ENCODE assay signal across 36 cellular contexts in genomic region chr2:158478237-158478636, GRCh38. TPM values are rescaled to one million over a fixed set of nuclear protein-coding genes. Genes with fewer than 3 reads are reported as not detected.
DNase-seq lines count a peak whose midpoint lies in the region; ATAC-seq, FAIRE-seq and TF ChIP-seq lines count a peak whose summit lies in the region.
"Had no signal": no experiment of that assay in that cellular context is flagged by ENCODE, and none has a peak within 500 bp of the region (broad histone marks: within the 10 kb centered on the region; RNA-seq: fewer than 3 reads in every experiment).

No MANE protein-coding gene starts in this region.

- peak; percentile 27 for FAIRE-seq in islet of Langerhans (lab: Jason Lieb, UNC)
- FAIRE-seq: endometrium, GM18507, H54, HepG2 had no signal

- no peaks in the 10 kb centered on the region for H3K27me3 ChIP-seq in left ventricle myocardium inferior (ENCODE audit: low read depth)
- H3K27me3 ChIP-seq: BE2C, body of pancreas, dorsolateral prefrontal cortex, neutrophil, right lobe of liver, tibial artery had no signal

- H3K27ac ChIP-seq in left ventricle myocardium inferior (replicated peaks) = peak overlapping the region; percentile 38
- H3K27ac ChIP-seq: neutrophil, PC-9, prostate gland, right lobe of liver had no signal

- H3K36me3 Mint-ChIP-seq in chondrocyte (ENCODE audit: low read depth) = peaks cover 2% of the 10 kb centered on the region

- peaks cover 46% of the 10 kb centered on the region for H3K4me1 ChIP-seq in left ventricle myocardium inferior
- H3K4me1 ChIP-seq: BE2C, prostate gland had no signal

- no peaks in the 10 kb centered on the region for H3K9me3 Mint-ChIP-seq in chondrocyte (ENCODE audit: low read depth)
- H3K9me3 Mint-ChIP-seq: central memory CD8-positive, alpha-beta T cell; stimulated activated naive CD8-positive, alpha-beta T cell treated with anti-CD3 and anti-CD28 coated beads, Interleukin-15, amount 100 ng/mL, for 72 hours; T-helper 2 cell treated with Interferon-gamma antibody and Interleukin-4, amounts not matched to agents 5 μg/mL and 100 μg/mL, for 36 hours had no signal

- H3K9me3 ChIP-seq in left ventricle myocardium inferior (replicated peaks) = peaks cover 2% of the 10 kb centered on the region
- H3K9me3 ChIP-seq: BE2C, body of pancreas, neutrophil, prostate gland, right lobe of liver, tibial artery had no signal

- H3K27me3 Mint-ChIP-seq in chondrocyte (ENCODE audit: low read depth) = no peaks in the 10 kb centered on the region
- H3K27me3 Mint-ChIP-seq: central memory CD8-positive, alpha-beta T cell; naive thymus-derived CD4-positive, alpha-beta T cell; stimulated activated naive CD8-positive, alpha-beta T cell treated with anti-CD3 and anti-CD28 coated beads, Interleukin-15, amount 100 ng/mL, for 72 hours had no signal

- H3K36me3 ChIP-seq in left ventricle myocardium inferior = no peaks in the 10 kb centered on the region
- H3K36me3 ChIP-seq: BE2C, prostate gland, right lobe of liver, tibial artery had no signal

- no peak overlapping the region for H3K4me3 ChIP-seq in left ventricle myocardium inferior
- H3K4me3 ChIP-seq: body of pancreas, dorsolateral prefrontal cortex, PC-9, prostate gland, right lobe of liver, tibial artery had no signal

- DNase-seq in left ventricle myocardium inferior (no peak), left cardiac atrium (no peak), chondrocyte (ENCODE audit: low spot score) (no peak), NCI-H1048 (lab: John Stamatoyannopoulos, UW) (no peak)
- DNase-seq: ACHN; activated CD4-positive, alpha-beta T cell treated with anti-CD3 and anti-CD28 coated beads for 1 hour; activated gamma-delta T cell; activated T-cell treated with anti-CD3 and anti-CD28 coated beads for 4 hours; BE2C; body of pancreas; dorsolateral prefrontal cortex; EL; islet precursor cell; Karpas-422; left ventricle myocardium superior; naive thymus-derived CD4-positive, alpha-beta T cell; NCI-H1417 treated with DMSO at 0.1 percent for 48 hours; NCI-H2081; NCI-H2227 treated with DMSO at 0.1 percent for 48 hours; NCI-H526; PC-9; right lobe of liver; stimulated activated naive CD8-positive, alpha-beta T cell treated with anti-CD3 and anti-CD28 coated beads, Interleukin-15, amount 100 ng/mL, for 72 hours; tibial artery had no signal

- no peak for TF ChIP-seq CTCF in left ventricle myocardium inferior (IDR thresholded peaks at IDR 0.05; ENCODE audit: borderline replicate concordance)
- TF ChIP-seq CTCF in chondrocyte (IDR thresholded peaks at IDR 0.05) = no peak

- H3K4me3 Mint-ChIP-seq in chondrocyte (ENCODE audit: unreplicated experiment) = no peak overlapping the region
- H3K4me3 Mint-ChIP-seq: central memory CD8-positive, alpha-beta T cell; stimulated activated naive CD8-positive, alpha-beta T cell treated with anti-CD3 and anti-CD28 coated beads, Interleukin-15, amount 100 ng/mL, for 72 hours had no signal

- ATAC-seq in left cardiac atrium (no peak), HG03565 (IDR thresholded peaks at IDR 0.05; ENCODE audit: unreplicated experiment) (no peak), GM18520 (IDR thresholded peaks at IDR 0.05; ENCODE audit: unreplicated experiment) (no peak), HG02884 (IDR thresholded peaks at IDR 0.05; ENCODE audit: unreplicated experiment) (no peak)
- ATAC-seq: body of pancreas; HepG2; left ventricle myocardium superior; naive thymus-derived CD4-positive, alpha-beta T cell; right lobe of liver; stimulated activated naive CD8-positive, alpha-beta T cell treated with anti-CD3 and anti-CD28 coated beads, Interleukin-15, amount 100 ng/mL, for 72 hours had no signal

- peak overlapping the region; percentile 29 for H3K27ac Mint-ChIP-seq in chondrocyte (ENCODE audit: unreplicated experiment)
- H3K27ac Mint-ChIP-seq: T-helper 2 cell treated with Interferon-gamma antibody and Interleukin-4, amounts not matched to agents 5 μg/mL and 100 μg/mL, for 36 hours had no signal

- intact Hi-C loops in left ventricle myocardium inferior (cut with micrococcal nuclease) = no loop called here
- intact Hi-C loops in left cardiac atrium (cut with DNase I) = loop anchor here in 1 of 2 donors (10.0 kb wide), 1 partner anchor 137 kb away; no protein-coding TSS in a partner anchor

- H3K4me1 Mint-ChIP-seq in chondrocyte (ENCODE audit: low read depth) = peaks cover 43% of the 10 kb centered on the region

RNA-seq across cellular contexts. Expression of gene PKP4, which starts 21.5 kb away (rescaled TPM):
- total RNA-seq in left ventricle myocardium inferior = 47.6 TPM
- total RNA-seq in left cardiac atrium = 10 to 100 TPM; 62.5 to 64.8 TPM
- total RNA-seq in chondrocyte = 34.9 to 69.3 TPM (median 39.4 TPM) in 3 replicates

RNA-seq across cellular contexts. Expression of gene CCDC148, which starts 21.7 kb away (rescaled TPM):
- total RNA-seq in left ventricle myocardium inferior (0.30 TPM), left cardiac atrium (1 to 10 TPM; 1.1 to 2.0 TPM), chondrocyte (0.52 to 1.5 TPM (median 1.4 TPM) in 3 replicates)
